10 cellular contexts compared by ENCODE assay signal in genomic region chr21:38819719-38820147, GRCh38. TPM values are rescaled to one million over a fixed set of nuclear protein-coding genes. Genes with fewer than 3 reads are reported as not detected.
DNase-seq lines count a peak whose midpoint lies in the region; ATAC-seq and TF ChIP-seq lines count a peak whose summit lies in the region.
"Had no signal": no experiment of that assay in that cellular context is flagged by ENCODE, and none has a peak within 500 bp of the region (broad histone marks: within the 10 kb centered on the region; RNA-seq: fewer than 3 reads in every experiment).

No MANE protein-coding gene starts in this region.

- H3K4me3 ChIP-seq in LNCaP clone FGC (ENCODE audit: low read depth, low read length): no peak overlapping the region
- H3K4me3 ChIP-seq in endodermal cell (ENCODE audit: low read length): no peak overlapping the region
- H3K4me3 ChIP-seq in muscle layer of duodenum (ENCODE audit: low read depth in 1 of 2, low read length in 2 of 2): no peak overlapping the region
- no peak overlapping the region for H3K4me3 ChIP-seq in WERI-Rb-1 (ENCODE audit: low read depth, low read length)
- H3K4me3 ChIP-seq: testis had no signal

- H3K4me1 ChIP-seq in endodermal cell (ENCODE audit: control insufficient read depth, insufficient read depth, low read length) (peaks cover 2% of the 10 kb centered on the region), muscle layer of duodenum (ENCODE audit: control insufficient read depth in 1 of 2, insufficient read depth in 2 of 2, low read length in 2 of 2) (peaks cover 10 to 27% of the 10 kb centered on the region in 2 donors)

- no peaks in the 10 kb centered on the region for H3K27me3 ChIP-seq in endodermal cell (ENCODE audit: control insufficient read depth, insufficient read depth, low read length, poor library complexity, severe bottlenecking)
- no peaks in the 10 kb centered on the region for H3K27me3 ChIP-seq in muscle layer of duodenum (ENCODE audit: low read depth, low read length)
- no peaks in the 10 kb centered on the region for H3K27me3 ChIP-seq in WERI-Rb-1 (ENCODE audit: insufficient read depth, low read depth, severe bottlenecking)
- H3K27me3 ChIP-seq: testis had no signal

- CTCF ChIA-PET in WTC11 (lab: Charles Lee): no interaction called here

- H3K9me3 ChIP-seq in endodermal cell (ENCODE audit: control insufficient read depth, low read length) (peaks cover 6% of the 10 kb centered on the region), muscle layer of duodenum (ENCODE audit: control insufficient read depth in 1 of 2, low read length in 2 of 2) (no peaks in the 10 kb centered on the region), WERI-Rb-1 (ENCODE audit: severe bottlenecking) (no peaks in the 10 kb centered on the region)
- H3K9me3 ChIP-seq: testis had no signal

- POLR2A ChIA-PET in WTC11 (lab: Charles Lee): no interaction called here

- H3K9ac ChIP-seq in endodermal cell (ENCODE audit: extremely low read depth, low read length, poor library complexity, severe bottlenecking): no peak overlapping the region

- H3K27ac Mint-ChIP-seq in endodermal cell (peak overlapping the region; percentile 40), WTC11 (no peak overlapping the region)

- WGBS in endodermal cell (ENCODE audit: insufficient coverage in 1 of 2, insufficient read length in 1 of 2), 2 experiments: 94% methylated on average over 8 of the region's 8 CpGs

- H3K36me3 Mint-ChIP-seq in endodermal cell (ENCODE audit: low read depth) (peaks cover 95% of the 10 kb centered on the region), WTC11 (peaks cover 94% of the 10 kb centered on the region)

- ATAC-seq in HG03354 (IDR thresholded peaks at IDR 0.05; ENCODE audit: poor library complexity, severe bottlenecking, unreplicated experiment) (no peak), GM21825 (IDR thresholded peaks at IDR 0.05; ENCODE audit: unreplicated experiment) (no peak), WTC11 (no peak)

- TF ChIP-seq CTCF in LNCaP clone FGC (IDR thresholded peaks at IDR 0.05; ENCODE audit: control insufficient read depth, extremely low read depth, insufficient read depth) (no peak), endodermal cell (conservative IDR thresholded peaks at IDR 0.05) (no peak), WERI-Rb-1 (IDR thresholded peaks at IDR 0.05; ENCODE audit: low read depth, low read length) (no peak), WTC11 (IDR thresholded peaks at IDR 0.05) (no peak)

- H3K27ac ChIP-seq in endodermal cell (ENCODE audit: low read depth, low read length) (no peak overlapping the region), muscle layer of duodenum (ENCODE audit: low read length) (peak overlapping the region; percentile 70), WERI-Rb-1 (no peak overlapping the region)
- H3K27ac ChIP-seq: testis had no signal

- H3K36me3 ChIP-seq in endodermal cell (ENCODE audit: control insufficient read depth, insufficient read depth, low read length) (peaks cover 95% of the 10 kb centered on the region), muscle layer of duodenum (ENCODE audit: control insufficient read depth in 1 of 2, insufficient read depth in 2 of 2, low read length in 2 of 2) (peaks cover 80 to 91% of the 10 kb centered on the region in 2 donors), WERI-Rb-1 (peaks cover 85% of the 10 kb centered on the region)

- H3K4me1 Mint-ChIP-seq in endodermal cell: peaks cover 6% of the 10 kb centered on the region
- H3K4me1 Mint-ChIP-seq in WTC11: peaks cover 1% of the 10 kb centered on the region

- H3K4me3 Mint-ChIP-seq in endodermal cell: no peak overlapping the region
- no peak overlapping the region for H3K4me3 Mint-ChIP-seq in WTC11

- H3K27me3 Mint-ChIP-seq in endodermal cell (ENCODE audit: insufficient read depth): no peaks in the 10 kb centered on the region
- no peaks in the 10 kb centered on the region for H3K27me3 Mint-ChIP-seq in WTC11 (ENCODE audit: low read depth)

- peak; percentile 51 for DNase-seq in 8988T
- peak; percentile 51 for DNase-seq in LNCaP clone FGC (ENCODE audit: low read depth)
- DNase-seq in endodermal cell: no peak
- DNase-seq in WERI-Rb-1: no peak
- DNase-seq in WTC11 (ENCODE audit: low spot score): no peak
- DNase-seq: NCI-H2081, testis had no signal

- H3K9me3 Mint-ChIP-seq in endodermal cell (no peaks in the 10 kb centered on the region), WTC11 (peaks cover 4% of the 10 kb centered on the region)

TF ChIP-seq in WTC11, 78 proteins besides CTCF, POLR2A, EP300 and RAD21 (continues in another document):
- TF ChIP-seq ARID4B (CRISPR knock-in tag; IDR thresholded peaks at IDR 0.05; ENCODE audit: borderline replicate concordance): no peak
- TF ChIP-seq ATF3 (CRISPR knock-in tag; conservative IDR thresholded peaks at IDR 0.05): no peak
- TF ChIP-seq AFF4 (CRISPR knock-in tag; IDR thresholded peaks at IDR 0.05; ENCODE audit: borderline replicate concordance): no peak
- no peak for TF ChIP-seq ELF4 (CRISPR knock-in tag; IDR thresholded peaks at IDR 0.05; ENCODE audit: low read depth)

RNA-seq across cellular contexts. Expression of gene ETS2, which starts 14.0 kb away (rescaled TPM):
- 100 to 1,000 TPM in 1 of 2 donors, 10 to 100 TPM in 1; 98.4 to 102 TPM for total RNA-seq in endodermal cell
- polyA plus RNA-seq in endodermal cell (2013, experiment 1 of 2): 25.0 TPM
- 24.8 TPM for polyA plus RNA-seq in endodermal cell (2013, experiment 2 of 2)
- 45.0 to 56.4 TPM (median 48.3 TPM) in 3 replicates for total RNA-seq in WTC11 (2021)

Comparison
In these comparisons a context has a peak if more than half of its experiments do, and no peak if none do; other contexts are left out.
1. DNase-seq: peak in 8988T (single experiment) and LNCaP clone FGC (single experiment); none in endodermal cell (single experiment), WERI-Rb-1 (single experiment) and WTC11 (single experiment).